In genomic region chr17:2710075-2710803, GRCh38 we compare ENCODE assay signal across 8 cellular contexts. TPM values are rescaled to one million over a fixed set of nuclear protein-coding genes. Genes with fewer than 3 reads are reported as not detected.
DNase-seq lines count a peak whose midpoint lies in the region; ATAC-seq and TF ChIP-seq lines count a peak whose summit lies in the region.

No MANE protein-coding gene starts in this region.

- H3K36me3 ChIP-seq in heart left ventricle (no peaks in the 10 kb centered on the region), adipocyte (ENCODE audit: control insufficient read depth, insufficient read depth, low read length, severe bottlenecking) (no peaks in the 10 kb centered on the region), right lobe of liver (peaks cover 0 to 6% (median 0%) of the 10 kb centered on the region in 4 donors), upper lobe of right lung (no peaks in the 10 kb centered on the region)

- H3K9me3 ChIP-seq in heart left ventricle, result no peaks in the 10 kb centered on the region
- no peaks in the 10 kb centered on the region for H3K9me3 ChIP-seq in adipocyte (ENCODE audit: control insufficient read depth, low read length)
- H3K9me3 ChIP-seq in right lobe of liver, result no peaks in the 10 kb centered on the region
- H3K9me3 ChIP-seq in upper lobe of right lung, result no peaks in the 10 kb centered on the region

- H3K4me3 ChIP-seq in heart left ventricle (peak overlapping the region; percentile 57 to 98 (median 94)), adipocyte (ENCODE audit: low read length) (peak overlapping the region; percentile 96), right lobe of liver (peak overlapping the region; percentile 84 to 99 (median 93)), upper lobe of right lung (peak overlapping the region; percentile 89)

- H3K27ac ChIP-seq in heart left ventricle (peak overlapping the region in 11 of 12 donors; percentile 76 to 100 (median 89)), right lobe of liver (peak overlapping the region; percentile 76 to 84 (median 81)), upper lobe of right lung (peak overlapping the region; percentile 82)

- peaks cover 10 to 81% (median 53%) of the 10 kb centered on the region in 12 donors for H3K4me1 ChIP-seq in heart left ventricle
- H3K4me1 ChIP-seq in adipocyte (ENCODE audit: control insufficient read depth, insufficient read depth, low read length), result peaks cover 51% of the 10 kb centered on the region
- peaks cover 0 to 50% (median 18%) of the 10 kb centered on the region in 4 donors for H3K4me1 ChIP-seq in right lobe of liver
- H3K4me1 ChIP-seq in upper lobe of right lung, result peaks cover 42% of the 10 kb centered on the region

- TF ChIP-seq POLR2A in heart left ventricle (IDR thresholded peaks at IDR 0.05) (no peak), right lobe of liver (IDR thresholded peaks at IDR 0.05) (no peak)

- H3K27me3 ChIP-seq in heart left ventricle (no peaks in the 10 kb centered on the region), adipocyte (replicated peaks; ENCODE audit: control insufficient read depth, insufficient read depth, low read length) (no peaks in the 10 kb centered on the region), right lobe of liver (no peaks in the 10 kb centered on the region), upper lobe of right lung (no peaks in the 10 kb centered on the region)

- no peak for DNase-seq in heart left ventricle
- no peak for DNase-seq in Right ventricle myocardium inferior (ENCODE audit: missing footprints)
- DNase-seq in adipocyte (ENCODE audit: low read depth), result no peak
- DNase-seq in right lobe of liver, result peak in 2 of 3 donors; percentile 24 to 50
- DNase-seq in upper lobe of right lung, result peak; percentile 57
- DNase-seq in NCI-H526 (lab: John Stamatoyannopoulos, UW), result no peak

- peak overlapping the region; percentile 95 for H3K9ac ChIP-seq in adipocyte (ENCODE audit: low read length)

- intact Hi-C loops in heart left ventricle (cut with DNase I), result no loop called here
- intact Hi-C loops in Right ventricle myocardium inferior (cut with DNase I), result loop anchor here (5.0 kb wide), 1 partner anchor 308 kb away; the partner anchor contains the start of gene MNT
- intact Hi-C loops in right lobe of liver (cut with DNase I), result no loop called here
- intact Hi-C loops in upper lobe of right lung (cut with DNase I), result no loop called here

- ATAC-seq in heart left ventricle, result no peak
- no peak for ATAC-seq in Right ventricle myocardium inferior
- peak in 2 of 4 donors; percentile 0 to 1 for ATAC-seq in right lobe of liver
- ATAC-seq in upper lobe of right lung, result no peak
- no peak for ATAC-seq in GM19452 (IDR thresholded peaks at IDR 0.05; ENCODE audit: unreplicated experiment)
- ATAC-seq in GM18511 (IDR thresholded peaks at IDR 0.05; ENCODE audit: unreplicated experiment), result no peak

- 22 to 37% (median 31%) methylated on average over 15 to 16 of the region's 16 CpGs for WGBS in heart left ventricle, 4 donors
- WGBS in right lobe of liver (ENCODE audit: insufficient coverage, low coverage, low lambda C conversion rate, missing lambda C conversion rate), result 32% methylated on average over 11 of the region's 16 CpGs

- TF ChIP-seq CTCF in heart left ventricle (IDR thresholded peaks at IDR 0.05) (no peak), right lobe of liver (IDR thresholded peaks at IDR 0.05) (no peak), upper lobe of right lung (IDR thresholded peaks at IDR 0.05) (no peak)

RNA-seq across cellular contexts. Expression of gene CLUH, which starts 1.3 kb away (rescaled TPM):
- total RNA-seq in heart left ventricle (100 to 1,000 TPM; 104 to 298 (median 157) TPM), Right ventricle myocardium inferior (180 TPM), right lobe of liver (100 to 1,000 TPM in 5 of 6 experiments, 10 to 100 TPM in 1; 88.9 to 224 (median 166) TPM), upper lobe of right lung (63.5 TPM)
- 100 to 1,000 TPM in 1 of 2 donors, 10 to 100 TPM in 1; 89.5 to 123 TPM for polyA plus RNA-seq in heart left ventricle

RNA-seq across cellular contexts. Expression of gene CCDC92B, which starts 39.2 kb away (rescaled TPM):
- total RNA-seq in heart left ventricle, result under 1 TPM in 6 of 9 donors, not detected in 3; 0.08 to 0.44 (median 0.18) TPM
- polyA plus RNA-seq in heart left ventricle, result under 1 TPM; 0.03 to 0.27 TPM
- total RNA-seq in Right ventricle myocardium inferior, result 0.16 TPM
- total RNA-seq in right lobe of liver, result not detected
- 0.20 TPM for total RNA-seq in upper lobe of right lung

Comparison
In these comparisons a context has a peak if more than half of its experiments do, and no peak if none do; other contexts are left out.
1. DNase-seq: peak in right lobe of liver (2 of 3) and upper lobe of right lung (single experiment); none in heart left ventricle (0 of 5), Right ventricle myocardium inferior (single experiment), adipocyte (single experiment) and NCI-H526 (0 of 2).
2. Peak in every context shown above with its lines, with median percentiles within 50 percentile points of each other: H3K27ac ChIP-seq and H3K4me3 ChIP-seq.